ENCODE assay signal across 1 cellular context in genomic region chr7:157009170-157009777, GRCh38.
A peak's percentile ranks its signal among the peaks of the same experiment; 100 is the strongest.
TF ChIP-seq lines count a peak whose summit lies in the region.

No MANE protein-coding gene starts in this region.

TF ChIP-seq in HepG2, 621 proteins besides CTCF, POLR2A, EP300 and RAD21 (continues in another document):
- TF ChIP-seq KDM2A (CRISPR knock-in tag; IDR thresholded peaks at IDR 0.05; ENCODE audit: borderline replicate concordance, low read depth) (peak; percentile 27; the same call in 1 of the 2 replicates), MYC (CRISPR knock-in tag; IDR thresholded peaks at IDR 0.05; ENCODE audit: borderline replicate concordance) (0 out of 2 replicates have a peak, but pooled peaks have one; percentile 52), UBTF (CRISPR knock-in tag; IDR thresholded peaks at IDR 0.05) (peak; percentile 71), YY1 (IDR thresholded peaks at IDR 0.05; ENCODE audit: insufficient read depth, insufficient replicate concordance, low read depth, low read length) (peak; percentile 29), ZNF777 (CRISPR knock-in tag; IDR thresholded peaks at IDR 0.05) (peak; percentile 54; the same call in 1 of the 2 replicates), NFRKB (IDR thresholded peaks at IDR 0.05) (no peak), POLR2AphosphoS5 (IDR thresholded peaks at IDR 0.05; ENCODE audit: low read depth, low read length) (peak; percentile 45; the same call in 1 of the 2 replicates), ZNF550 (CRISPR knock-in tag; IDR thresholded peaks at IDR 0.05; ENCODE audit: borderline replicate concordance) (no peak), ZNF564 (CRISPR knock-in tag; IDR thresholded peaks at IDR 0.05) (no peak), ZFY (CRISPR knock-in tag; IDR thresholded peaks at IDR 0.05) (peak; percentile 68; the same call in 1 of the 2 replicates), ZNF331 (CRISPR knock-in tag; IDR thresholded peaks at IDR 0.05) (0 out of 2 replicates have a peak, but pooled peaks have one; percentile 17), ZFP91 (CRISPR knock-in tag; IDR thresholded peaks at IDR 0.05; ENCODE audit: borderline replicate concordance) (0 out of 2 replicates have a peak, but pooled peaks have one; percentile 18), KMT2A (CRISPR knock-in tag; IDR thresholded peaks at IDR 0.05) (peak; percentile 63; the same call in 1 of the 2 replicates), SAP130 (CRISPR knock-in tag; IDR thresholded peaks at IDR 0.05; ENCODE audit: low read depth) (peak; percentile 50), PITX1 (CRISPR knock-in tag; IDR thresholded peaks at IDR 0.05) (0 out of 2 replicates have a peak, but pooled peaks have one; percentile 21), TFAP4 (IDR thresholded peaks at IDR 0.05; ENCODE audit: borderline replicate concordance, low read depth) (no peak), ZNF329 (CRISPR knock-in tag; IDR thresholded peaks at IDR 0.05; ENCODE audit: low read depth) (no peak), HNF1A (IDR thresholded peaks at IDR 0.05; ENCODE audit: low read depth) (peak; percentile 79; the same call in 1 of the 2 replicates), HNF1A (CRISPR knock-in tag; IDR thresholded peaks at IDR 0.05; ENCODE audit: borderline replicate concordance) (peak; percentile 69; the same call in 1 of the 2 replicates), SALL1 (CRISPR knock-in tag; IDR thresholded peaks at IDR 0.05) (peak; percentile 29; the same call in 1 of the 2 replicates), KDM5B (CRISPR knock-in tag; IDR thresholded peaks at IDR 0.05; ENCODE audit: borderline replicate concordance) (peak; percentile 24; the same call in 1 of the 2 replicates), GABPB1 (CRISPR knock-in tag; IDR thresholded peaks at IDR 0.05) (peak; percentile 56), ETV6 (CRISPR knock-in tag; conservative IDR thresholded peaks at IDR 0.05) (no peak), MAX (IDR thresholded peaks at IDR 0.05) (0 out of 2 replicates have a peak, but pooled peaks have one; percentile 16), PATZ1 (CRISPR knock-in tag; IDR thresholded peaks at IDR 0.05) (0 out of 2 replicates have a peak, but pooled peaks have one; percentile 9), ZNF207 (IDR thresholded peaks at IDR 0.05; ENCODE audit: borderline replicate concordance) (no peak), GABPA (IDR thresholded peaks at IDR 0.05; ENCODE audit: low read depth, low read length) (no peak; the same call in 1 of the 2 replicates), GABPA (CRISPR knock-in tag; IDR thresholded peaks at IDR 0.05; ENCODE audit: low read depth) (peak; percentile 47; the same call in 1 of the 2 replicates), ZNF44 (CRISPR knock-in tag; IDR thresholded peaks at IDR 0.05) (no peak), ZNF263 (CRISPR knock-in tag; IDR thresholded peaks at IDR 0.05) (no peak), ZC3H13 (CRISPR knock-in tag; IDR thresholded peaks at IDR 0.05) (peak; percentile 26; the same call in 1 of the 2 replicates), KLF16 (CRISPR knock-in tag; IDR thresholded peaks at IDR 0.05) (no peak), ZNF407 (CRISPR knock-in tag; IDR thresholded peaks at IDR 0.05; ENCODE audit: not compliant biosample characterization) (peak; percentile 38), PHF21A (CRISPR knock-in tag; IDR thresholded peaks at IDR 0.05) (peak; percentile 59), TEAD3 (CRISPR knock-in tag; optimal IDR thresholded peaks at IDR 0.05; ENCODE audit: borderline replicate concordance) (no peak), ATF4 (CRISPR knock-in tag; IDR thresholded peaks at IDR 0.05) (0 out of 4 replicates have a peak, but pooled peaks of 1 of the 2 experiments have one; percentile 18), TAF1 (CRISPR knock-in tag; IDR thresholded peaks at IDR 0.05) (peak; percentile 61)
